In genomic region chr10:71659050-71659738, GRCh38 we compare ENCODE assay signal across 28 cellular contexts.
DNase-seq lines count a peak whose midpoint lies in the region; ATAC-seq and TF ChIP-seq lines count a peak whose summit lies in the region.
"Had no signal": no experiment of that assay in that cellular context is flagged by ENCODE, and none has a peak within 500 bp of the region (broad histone marks: within the 10 kb centered on the region; RNA-seq: fewer than 3 reads in every experiment).

No MANE protein-coding gene starts in this region.

- no peaks in the 10 kb centered on the region for H4K20me1 ChIP-seq in GM23338 (replicated peaks; ENCODE audit: insufficient read depth)

- H3K27ac Mint-ChIP-seq in GM23338 (no peak overlapping the region), neural crest cell (ENCODE audit: unreplicated experiment) (no peak overlapping the region)
- H3K27ac Mint-ChIP-seq: activated B cell treated with CpG ODN at 0.5 μM for 24 hours; activated CD4-positive, alpha-beta memory T cell treated with anti-CD3 and anti-CD28 coated beads, Interleukin-2, amount 10 ng/mL, durations not matched to agents 7 days and 5 days; T-helper 1 cell treated with Interleukin-12 subunit alpha and Interleukin-12 subunit beta and Interleukin-4 antibody, amounts not matched to agents 30 μg/mL and 1 μg/mL, for 36 hours had no signal

- peaks cover 78% of the 10 kb centered on the region for H3K4me1 Mint-ChIP-seq in GM23338
- H3K4me1 Mint-ChIP-seq in neural crest cell, result peaks cover 26% of the 10 kb centered on the region
- H3K4me1 Mint-ChIP-seq: activated B cell treated with CpG ODN at 0.5 μM for 24 hours; activated CD4-positive, alpha-beta memory T cell treated with anti-CD3 and anti-CD28 coated beads, Interleukin-2, amount 10 ng/mL, durations not matched to agents 7 days and 5 days; CD4-positive, CD25-positive, alpha-beta regulatory T cell had no signal

- H3K4me3 Mint-ChIP-seq in GM23338, result 0 out of 3 replicates have a peak overlapping the region, but pooled peaks have one; percentile 8
- H3K4me3 Mint-ChIP-seq in neural crest cell, result peak overlapping the region; percentile 8
- H3K4me3 Mint-ChIP-seq: activated B cell treated with CpG ODN at 0.5 μM for 24 hours; activated CD4-positive, alpha-beta memory T cell treated with anti-CD3 and anti-CD28 coated beads, Interleukin-2, amount 10 ng/mL, durations not matched to agents 7 days and 5 days; CD4-positive, CD25-positive, alpha-beta regulatory T cell; naive B cell; T-helper 1 cell treated with Interleukin-12 subunit alpha and Interleukin-12 subunit beta and Interleukin-4 antibody, amounts not matched to agents 30 μg/mL and 1 μg/mL, for 36 hours had no signal

- TF ChIP-seq CTCF in GM23338 (conservative IDR thresholded peaks at IDR 0.05; ENCODE audit: low read depth in 2 of 2) (no peak), neural crest cell (conservative IDR thresholded peaks at IDR 0.05) (no peak)

- H3K36me3 ChIP-seq in GM23338 (ENCODE audit: insufficient read depth), result no peaks in the 10 kb centered on the region
- H3K36me3 ChIP-seq: adrenal gland, ovary, thoracic aorta had no signal

- H3K4me1 ChIP-seq in GM23338 (ENCODE audit: insufficient read depth), result peaks cover 35% of the 10 kb centered on the region
- H3K4me1 ChIP-seq: adrenal gland had no signal

- peak overlapping the region; percentile 76 for H3K4me2 ChIP-seq in GM23338
- H3K4me2 ChIP-seq: KMS-11 had no signal

- H3K9me3 Mint-ChIP-seq in GM23338, result 0 out of 3 replicates have a peak, but pooled peaks cover 3% of the 10 kb centered on the region
- H3K9me3 Mint-ChIP-seq in neural crest cell, result no peaks in the 10 kb centered on the region
- H3K9me3 Mint-ChIP-seq: activated CD4-positive, alpha-beta memory T cell treated with anti-CD3 and anti-CD28 coated beads, Interleukin-2, amount 10 ng/mL, durations not matched to agents 7 days and 5 days; CD4-positive, CD25-positive, alpha-beta regulatory T cell; T-helper 1 cell treated with Interleukin-12 subunit alpha and Interleukin-12 subunit beta and Interleukin-4 antibody, amounts not matched to agents 30 μg/mL and 1 μg/mL, for 36 hours had no signal

- H3K27me3 Mint-ChIP-seq in GM23338 (ENCODE audit: insufficient read depth, low read depth, poor library complexity) (peaks cover 48% of the 10 kb centered on the region), neural crest cell (ENCODE audit: low read depth) (peaks cover 2% of the 10 kb centered on the region)
- H3K27me3 Mint-ChIP-seq: activated B cell treated with CpG ODN at 0.5 μM for 24 hours; activated CD4-positive, alpha-beta memory T cell treated with anti-CD3 and anti-CD28 coated beads, Interleukin-2, amount 10 ng/mL, durations not matched to agents 7 days and 5 days had no signal

- ATAC-seq in GM23338 (peak; percentile 17), GM18870 (IDR thresholded peaks at IDR 0.05; ENCODE audit: unreplicated experiment) (no peak), HG03460 (IDR thresholded peaks at IDR 0.05; ENCODE audit: unreplicated experiment) (no peak), HG03097 (IDR thresholded peaks at IDR 0.05; ENCODE audit: low FRiP score, unreplicated experiment) (no peak)
- ATAC-seq: sciatic nerve had no signal

- H3K9me2 ChIP-seq in GM23338 (ENCODE audit: insufficient read depth), result no peaks in the 10 kb centered on the region

- no peak overlapping the region for H2AFZ ChIP-seq in GM23338

- no peaks in the 10 kb centered on the region for H3K79me2 ChIP-seq in GM23338 (replicated peaks; ENCODE audit: insufficient read depth)

- peaks cover 18% of the 10 kb centered on the region for H3K27me3 ChIP-seq in GM23338 (ENCODE audit: insufficient read depth)
- H3K27me3 ChIP-seq: adrenal gland, ovary had no signal

- H3K36me3 Mint-ChIP-seq in GM23338 (ENCODE audit: low read depth), result 0 out of 3 replicates have a peak, but pooled peaks cover 3% of the 10 kb centered on the region
- H3K36me3 Mint-ChIP-seq in neural crest cell (ENCODE audit: low read depth), result no peaks in the 10 kb centered on the region
- H3K36me3 Mint-ChIP-seq: CD4-positive, CD25-positive, alpha-beta regulatory T cell; naive B cell had no signal

- peak overlapping the region; percentile 47; the same call in 1 of the 2 replicates for H3K4me3 ChIP-seq in GM23338
- H3K4me3 ChIP-seq: adrenal gland, ovary, thoracic aorta had no signal

- no peaks in the 10 kb centered on the region; the same call in 1 of the 2 replicates for H3F3A ChIP-seq in GM23338 (replicated peaks; ENCODE audit: low read depth)

- DNase-seq in GM23338 (ENCODE audit: low spot score), result no peak
- peak; percentile 48 for DNase-seq in NCI-H146 treated with DMSO at 0.1 percent for 48 hours (lab: John Stamatoyannopoulos, UW; ENCODE audit: unreplicated experiment)
- DNase-seq in ecto neural progenitor cell (ENCODE audit: low spot score), result peak; percentile 66
- no peak for DNase-seq in neural crest cell (ENCODE audit: low read depth, low spot score)
- DNase-seq in SK-N-DZ (ENCODE audit: low spot score), result no peak
- DNase-seq: activated B cell treated with CpG ODN at 0.5 μM for 24 hours; activated CD4-positive, alpha-beta memory T cell treated with anti-CD3 and anti-CD28 coated beads, Interleukin-2, amount 10 ng/mL, durations not matched to agents 7 days and 5 days; activated gamma-delta T cell; activated T-cell treated with anti-CD3 and anti-CD28 coated beads for 4 hours; adrenal gland; CD4-positive, CD25-positive, alpha-beta regulatory T cell; dermis blood vessel endothelial cell; foreskin fibroblast; GF-D8; hypothalamus; mammary epithelial cell; naive B cell; NCI-H2081 treated with DMSO at 0.1 percent for 48 hours; NCI-H524 treated with DMSO at 0.1 percent for 48 hours; ovary; SHP77 had no signal

- no peak overlapping the region for H3K27ac ChIP-seq in GM23338 (ENCODE audit: low read depth)
- H3K27ac ChIP-seq: adrenal gland, KMS-11, ovary, thoracic aorta had no signal

TF ChIP-seq in GM23338, 12 proteins besides CTCF, POLR2A, EP300 and RAD21 (continues in another document):
- TF ChIP-seq CREB1 (CRISPR knock-in tag; IDR thresholded peaks at IDR 0.05; ENCODE audit: low read depth) (no peak), EZH2phosphoT487 (IDR thresholded peaks at IDR 0.05; ENCODE audit: unreplicated experiment) (no peak), POLR2AphosphoS5 (IDR thresholded peaks at IDR 0.05; ENCODE audit: low read depth) (no peak)
- TF ChIP-seq, protein P1, sequence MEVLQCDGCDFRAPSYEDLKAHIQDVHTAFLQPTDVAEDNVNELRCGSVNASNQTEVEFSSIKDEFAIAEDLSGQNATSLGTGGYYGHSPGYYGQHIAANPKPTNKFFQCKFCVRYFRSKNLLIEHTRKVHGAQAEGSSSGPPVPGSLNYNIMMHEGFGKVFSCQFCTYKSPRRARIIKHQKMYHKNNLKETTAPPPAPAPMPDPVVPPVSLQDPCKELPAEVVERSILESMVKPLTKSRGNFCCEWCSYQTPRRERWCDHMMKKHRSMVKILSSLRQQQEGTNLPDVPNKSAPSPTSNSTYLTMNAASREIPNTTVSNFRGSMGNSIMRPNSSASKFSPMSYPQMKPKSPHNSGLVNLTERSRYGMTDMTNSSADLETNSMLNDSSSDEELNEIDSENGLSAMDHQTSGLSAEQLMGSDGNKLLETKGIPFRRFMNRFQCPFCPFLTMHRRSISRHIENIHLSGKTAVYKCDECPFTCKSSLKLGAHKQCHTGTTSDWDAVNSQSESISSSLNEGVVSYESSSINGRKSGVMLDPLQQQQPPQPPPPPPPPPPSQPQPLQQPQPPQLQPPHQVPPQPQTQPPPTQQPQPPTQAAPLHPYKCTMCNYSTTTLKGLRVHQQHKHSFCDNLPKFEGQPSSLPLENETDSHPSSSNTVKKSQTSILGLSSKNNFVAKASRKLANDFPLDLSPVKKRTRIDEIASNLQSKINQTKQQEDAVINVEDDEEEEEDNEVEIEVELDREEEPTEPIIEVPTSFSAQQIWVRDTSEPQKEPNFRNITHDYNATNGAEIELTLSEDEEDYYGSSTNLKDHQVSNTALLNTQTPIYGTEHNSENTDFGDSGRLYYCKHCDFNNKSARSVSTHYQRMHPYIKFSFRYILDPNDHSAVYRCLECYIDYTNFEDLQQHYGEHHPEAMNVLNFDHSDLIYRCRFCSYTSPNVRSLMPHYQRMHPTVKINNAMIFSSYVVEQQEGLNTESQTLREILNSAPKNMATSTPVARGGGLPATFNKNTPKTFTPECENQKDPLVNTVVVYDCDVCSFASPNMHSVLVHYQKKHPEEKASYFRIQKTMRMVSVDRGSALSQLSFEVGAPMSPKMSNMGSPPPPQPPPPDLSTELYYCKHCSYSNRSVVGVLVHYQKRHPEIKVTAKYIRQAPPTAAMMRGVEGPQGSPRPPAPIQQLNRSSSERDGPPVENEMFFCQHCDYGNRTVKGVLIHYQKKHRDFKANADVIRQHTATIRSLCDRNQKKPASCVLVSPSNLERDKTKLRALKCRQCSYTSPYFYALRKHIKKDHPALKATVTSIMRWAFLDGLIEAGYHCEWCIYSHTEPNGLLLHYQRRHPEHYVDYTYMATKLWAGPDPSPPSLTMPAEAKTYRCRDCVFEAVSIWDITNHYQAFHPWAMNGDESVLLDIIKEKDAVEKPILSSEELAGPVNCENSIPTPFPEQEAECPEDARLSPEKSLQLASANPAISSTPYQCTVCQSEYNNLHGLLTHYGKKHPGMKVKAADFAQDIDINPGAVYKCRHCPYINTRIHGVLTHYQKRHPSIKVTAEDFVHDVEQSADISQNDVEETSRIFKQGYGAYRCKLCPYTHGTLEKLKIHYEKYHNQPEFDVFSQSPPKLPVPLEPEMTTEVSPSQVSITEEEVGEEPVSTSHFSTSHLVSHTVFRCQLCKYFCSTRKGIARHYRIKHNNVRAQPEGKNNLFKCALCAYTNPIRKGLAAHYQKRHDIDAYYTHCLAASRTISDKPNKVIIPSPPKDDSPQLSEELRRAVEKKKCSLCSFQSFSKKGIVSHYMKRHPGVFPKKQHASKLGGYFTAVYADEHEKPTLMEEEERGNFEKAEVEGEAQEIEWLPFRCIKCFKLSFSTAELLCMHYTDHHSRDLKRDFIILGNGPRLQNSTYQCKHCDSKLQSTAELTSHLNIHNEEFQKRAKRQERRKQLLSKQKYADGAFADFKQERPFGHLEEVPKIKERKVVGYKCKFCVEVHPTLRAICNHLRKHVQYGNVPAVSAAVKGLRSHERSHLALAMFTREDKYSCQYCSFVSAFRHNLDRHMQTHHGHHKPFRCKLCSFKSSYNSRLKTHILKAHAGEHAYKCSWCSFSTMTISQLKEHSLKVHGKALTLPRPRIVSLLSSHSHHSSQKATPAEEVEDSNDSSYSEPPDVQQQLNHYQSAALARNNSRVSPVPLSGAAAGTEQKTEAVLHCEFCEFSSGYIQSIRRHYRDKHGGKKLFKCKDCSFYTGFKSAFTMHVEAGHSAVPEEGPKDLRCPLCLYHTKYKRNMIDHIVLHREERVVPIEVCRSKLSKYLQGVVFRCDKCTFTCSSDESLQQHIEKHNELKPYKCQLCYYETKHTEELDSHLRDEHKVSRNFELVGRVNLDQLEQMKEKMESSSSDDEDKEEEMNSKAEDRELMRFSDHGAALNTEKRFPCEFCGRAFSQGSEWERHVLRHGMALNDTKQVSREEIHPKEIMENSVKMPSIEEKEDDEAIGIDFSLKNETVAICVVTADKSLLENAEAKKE (CRISPR knock-in tag; IDR thresholded peaks at IDR 0.05), result no peak

Comparison
In these comparisons a context has a peak if more than half of its experiments do, and no peak if none do; other contexts are left out.
1. DNase-seq: peak in NCI-H146 treated with DMSO at 0.1 percent for 48 hours (single experiment) and ecto neural progenitor cell (single experiment); none in GM23338 (single experiment), neural crest cell (single experiment) and SK-N-DZ (single experiment).